ENCODE assay signal across 24 cellular contexts in genomic region chr5:10466446-10467073, GRCh38. TPM values are rescaled to one million over a fixed set of nuclear protein-coding genes. Genes with fewer than 3 reads are reported as not detected.
A peak's percentile ranks its signal among the peaks of the same experiment; 100 is the strongest.
DNase-seq lines count a peak whose midpoint lies in the region; ATAC-seq and TF ChIP-seq lines count a peak whose summit lies in the region.
"Had no signal": no experiment of that assay in that cellular context is flagged by ENCODE, and none has a peak within 500 bp of the region (broad histone marks: within the 10 kb centered on the region; RNA-seq: fewer than 3 reads in every experiment).

No MANE protein-coding gene starts in this region.

- no peak overlapping the region for H2BK12ac ChIP-seq in mesenchymal stem cell (ENCODE audit: low read length in 2 of 2)

- ATAC-seq in IMR-90 (ENCODE audit: low read depth) = no peak
- no peak for ATAC-seq in stimulated activated naive CD8-positive, alpha-beta T cell treated with anti-CD3 and anti-CD28 coated beads, Interleukin-15, amount 100 ng/mL, for 72 hours
- ATAC-seq: body of pancreas had no signal

- peaks cover 15% of the 10 kb centered on the region for H3K4me1 Mint-ChIP-seq in stimulated activated naive CD8-positive, alpha-beta T cell treated with anti-CD3 and anti-CD28 coated beads, Interleukin-15, amount 100 ng/mL, for 72 hours
- H3K4me1 Mint-ChIP-seq: activated B cell treated with CpG ODN at 0.5 μM for 24 hours, IgD-negative memory B cell had no signal

- intact Hi-C loops in IMR-90 (cut with micrococcal nuclease) (no loop called here), stomach (cut with DNase I; ENCODE audit: low total_unique reads) (no loop called here), transverse colon (cut with DNase I; ENCODE audit: low total_unique reads) (no loop called here)

- CTCF ChIA-PET in IMR-90 (lab: Yijun Ruan, JAX) = interaction anchor here (0.6 kb wide), 1 partner anchor 420 kb away, joined by 8 read pairs; no protein-coding TSS in a partner anchor

- H3K4me2 ChIP-seq in IMR-90 (ENCODE audit: low read depth, low read length) (no peak overlapping the region), mesenchymal stem cell (ENCODE audit: low read length, poor library complexity, severe bottlenecking) (no peak overlapping the region)

- TF ChIP-seq POLR2A in IMR-90 (IDR thresholded peaks at IDR 0.05; ENCODE audit: low read depth, low read length) (no peak), stomach (IDR thresholded peaks at IDR 0.05) (no peak), transverse colon (IDR thresholded peaks at IDR 0.05) (no peak)

- H4K91ac ChIP-seq in IMR-90 (ENCODE audit: insufficient read depth, low read depth, low read length) = peak overlapping the region; percentile 25; the same call in 1 of the 2 replicates
- no peak overlapping the region for H4K91ac ChIP-seq in mesenchymal stem cell (ENCODE audit: low read length)

- dilution Hi-C loops in IMR-90 (cut with HindIII; ENCODE audit: low sequenced_read_pairs, unreplicated experiment) = no loop called here

- H3K9ac ChIP-seq in IMR-90 (ENCODE audit: low read depth, low read length) (no peak overlapping the region), mesenchymal stem cell (ENCODE audit: low read length) (no peak overlapping the region)

- H2BK15ac ChIP-seq in IMR-90 (ENCODE audit: low read depth, low read length) = peak overlapping the region; percentile 13; the same call in 1 of the 3 replicates
- no peak overlapping the region for H2BK15ac ChIP-seq in mesenchymal stem cell (ENCODE audit: low read depth, poor library complexity, severe bottlenecking)

- peak overlapping the region; percentile 73 for H2AK5ac ChIP-seq in IMR-90 (ENCODE audit: low read depth, low read length)
- H2AK5ac ChIP-seq in mesenchymal stem cell (ENCODE audit: low read length, severe bottlenecking) = peak overlapping the region; percentile 62

- peak overlapping the region; percentile 6 for H2AK9ac ChIP-seq in IMR-90 (replicated peaks; ENCODE audit: low read depth, low read length, poor library complexity)

- no peak overlapping the region for H3K4me3 Mint-ChIP-seq in stimulated activated naive CD8-positive, alpha-beta T cell treated with anti-CD3 and anti-CD28 coated beads, Interleukin-15, amount 100 ng/mL, for 72 hours
- H3K4me3 Mint-ChIP-seq: activated B cell treated with CpG ODN at 0.5 μM for 24 hours, IgD-negative memory B cell, naive B cell had no signal

- H3K56ac ChIP-seq in IMR-90 (ENCODE audit: extremely low read depth, insufficient read depth, low read length) = no peak overlapping the region

- H2BK5ac ChIP-seq in IMR-90 (ENCODE audit: low read depth, low read length, poor library complexity, severe bottlenecking) (no peak overlapping the region), mesenchymal stem cell (ENCODE audit: low read depth, low read length, poor library complexity, severe bottlenecking) (no peak overlapping the region)

- BruUV-seq in IMR-90 (replicated peaks; lab: Mats Ljungman, UMichigan) = no TSS peak

- H3K18ac ChIP-seq in IMR-90 (ENCODE audit: low read depth, low read length) = peak overlapping the region; percentile 22; the same call in 1 of the 2 replicates
- H3K18ac ChIP-seq in mesenchymal stem cell (ENCODE audit: low read depth in 1 of 2, low read length in 2 of 2) = no peak overlapping the region

- peak overlapping the region; percentile 61 for H2BK20ac ChIP-seq in IMR-90 (ENCODE audit: low read depth, low read length)

- peaks cover 4% of the 10 kb centered on the region; the same call in 1 of the 2 replicates for H3K9me1 ChIP-seq in IMR-90 (ENCODE audit: insufficient read depth, low read length)

- peaks cover 4% of the 10 kb centered on the region; the same call in 1 of the 2 replicates for H3K27me3 ChIP-seq in IMR-90 (ENCODE audit: control insufficient read depth, insufficient read depth, low read length)
- H3K27me3 ChIP-seq in mesenchymal stem cell (ENCODE audit: control insufficient read depth in 1 of 2, insufficient read depth in 1 of 2, low read length in 2 of 2) = no peaks in the 10 kb centered on the region
- no peaks in the 10 kb centered on the region for H3K27me3 ChIP-seq in thymus (ENCODE audit: control insufficient read depth, insufficient read depth)
- peaks cover 0 to 5% (median 0%) of the 10 kb centered on the region in 3 donors for H3K27me3 ChIP-seq in stomach
- no peaks in the 10 kb centered on the region for H3K27me3 ChIP-seq in transverse colon
- H3K27me3 ChIP-seq: body of pancreas, upper lobe of right lung had no signal

- POLR2A ChIA-PET in IMR-90 (lab: Charles Lee; ENCODE audit: unreplicated experiment) = no interaction called here

- no peaks in the 10 kb centered on the region for H3K36me3 ChIP-seq in IMR-90 (ENCODE audit: control insufficient read depth, insufficient read depth, low read length)
- H3K36me3 ChIP-seq in mesenchymal stem cell (ENCODE audit: control insufficient read depth in 1 of 2, insufficient read depth in 2 of 2, low read depth in 1 of 2, low read length in 2 of 2) = no peaks in the 10 kb centered on the region
- no peaks in the 10 kb centered on the region for H3K36me3 ChIP-seq in thymus (ENCODE audit: control insufficient read depth, insufficient read depth)
- no peaks in the 10 kb centered on the region for H3K36me3 ChIP-seq in stomach
- no peaks in the 10 kb centered on the region for H3K36me3 ChIP-seq in transverse colon
- H3K36me3 ChIP-seq: left ventricle myocardium inferior, upper lobe of right lung had no signal

- TF ChIP-seq CTCF in IMR-90 (conservative IDR thresholded peaks at IDR 0.05; ENCODE audit: low read depth, low read length) (no peak), stomach (IDR thresholded peaks at IDR 0.05) (no peak), transverse colon (IDR thresholded peaks at IDR 0.05) (no peak)

- H3K9me3 ChIP-seq in IMR-90 (ENCODE audit: control insufficient read depth, insufficient read depth, low read length) (no peaks in the 10 kb centered on the region), mesenchymal stem cell (ENCODE audit: control insufficient read depth, low read length) (no peaks in the 10 kb centered on the region), thymus (ENCODE audit: control insufficient read depth) (no peaks in the 10 kb centered on the region), stomach (no peaks in the 10 kb centered on the region), transverse colon (no peaks in the 10 kb centered on the region)
- H3K9me3 ChIP-seq: body of pancreas, left ventricle myocardium inferior, upper lobe of right lung had no signal

- no peak overlapping the region for H3K27ac Mint-ChIP-seq in stimulated activated naive CD8-positive, alpha-beta T cell treated with anti-CD3 and anti-CD28 coated beads, Interleukin-15, amount 100 ng/mL, for 72 hours
- H3K27ac Mint-ChIP-seq: activated B cell treated with CpG ODN at 0.5 μM for 24 hours had no signal

- 93% methylated on average over 7 of the region's 17 CpGs; no CpG with 5 or more reads in 1 of the 2 experiments for WGBS in IMR-90 (ENCODE audit: extremely low coverage in 2 of 2, insufficient read length in 1 of 2), 2 experiments
- WGBS in mesenchymal stem cell = 95% methylated on average over 17 of the region's 17 CpGs
- 76% methylated on average over 17 of the region's 17 CpGs for WGBS in thymus
- WGBS in stomach, 5 donors = 89 to 95% (median 91%) methylated on average over 17 of the region's 17 CpGs
- 83 to 91% methylated on average over 9 to 17 of the region's 17 CpGs for WGBS in transverse colon (ENCODE audit: low coverage in 1 of 2), 2 donors

- no peaks in the 10 kb centered on the region for H3K9me3 Mint-ChIP-seq in stimulated activated naive CD8-positive, alpha-beta T cell treated with anti-CD3 and anti-CD28 coated beads, Interleukin-15, amount 100 ng/mL, for 72 hours
- H3K9me3 Mint-ChIP-seq: activated B cell treated with CpG ODN at 0.5 μM for 24 hours, IgD-negative memory B cell, naive B cell had no signal

- H3K4ac ChIP-seq in IMR-90 (ENCODE audit: low read depth, low read length) (peak overlapping the region; percentile 49), mesenchymal stem cell (ENCODE audit: low read depth in 1 of 2, low read length in 2 of 2) (no peak overlapping the region)

- H4K8ac ChIP-seq in IMR-90 (ENCODE audit: low read depth in 2 of 2, low read length in 2 of 2) = 0 out of 4 replicates have a peak overlapping the region, but pooled peaks of 1 of the 2 experiments have one; percentile 33
- no peak overlapping the region for H4K8ac ChIP-seq in mesenchymal stem cell (ENCODE audit: low read length)

- TF ChIP-seq EP300 in stomach (IDR thresholded peaks at IDR 0.05) (no peak), transverse colon (IDR thresholded peaks at IDR 0.05; ENCODE audit: low read depth) (no peak)

- H2AFZ ChIP-seq in IMR-90 (replicated peaks; ENCODE audit: low read length, poor library complexity) (peak overlapping the region; percentile 27), mesenchymal stem cell (ENCODE audit: low read depth, low read length) (no peak overlapping the region)

- H2BK120ac ChIP-seq in IMR-90 (ENCODE audit: low read depth, low read length) = peak overlapping the region; percentile 69
- no peak overlapping the region for H2BK120ac ChIP-seq in mesenchymal stem cell (ENCODE audit: low read depth, low read length)

- H3K23ac ChIP-seq in IMR-90 (ENCODE audit: low read depth, low read length) = no peak overlapping the region
- no peak overlapping the region for H3K23ac ChIP-seq in mesenchymal stem cell (ENCODE audit: low read length in 2 of 2)

- no peaks in the 10 kb centered on the region for H4K20me1 ChIP-seq in IMR-90 (ENCODE audit: insufficient read depth, low read length)

- in situ Hi-C loops in IMR-90 (cut with MboI; ENCODE audit: low sequenced_read_pairs) (loop anchor here (25.0 kb wide), 1 partner anchor 96 kb away; the partner anchor contains the start of gene ANKRD33B), transverse colon (cut with MboI; ENCODE audit: low pct_ligation_motif_present in 1 of 4, low pct_unique_long_range_greater_than_20kb in 1 of 4, low sequenced_read_pairs in 3 of 4) (no loop called here)

- peaks cover 21% of the 10 kb centered on the region for H3K27me3 Mint-ChIP-seq in stimulated activated naive CD8-positive, alpha-beta T cell treated with anti-CD3 and anti-CD28 coated beads, Interleukin-15, amount 100 ng/mL, for 72 hours

- no peak for TF ChIP-seq RAD21 in IMR-90 (IDR thresholded peaks at IDR 0.05; ENCODE audit: low read length)

- H3K14ac ChIP-seq in IMR-90 (replicated peaks; ENCODE audit: low read depth, low read length) (peak overlapping the region; percentile 40), mesenchymal stem cell (ENCODE audit: low read length in 2 of 2) (no peak overlapping the region)

- DNase-seq in IMR-90 (no peak), SKM-1 treated with dmso at 0.1 percent for 144 hours (lab: John Stamatoyannopoulos, UW; ENCODE audit: unreplicated experiment) (peak; percentile 68), mesenchymal stem cell (no peak), stomach (no peak), transverse colon (no peak)
- no peak for DNase-seq in stimulated activated naive CD8-positive, alpha-beta T cell treated with anti-CD3 and anti-CD28 coated beads, Interleukin-15, amount 100 ng/mL, for 72 hours
- DNase-seq: activated B cell treated with CpG ODN at 0.5 μM for 24 hours; activated CD4-positive, alpha-beta T cell treated with anti-CD3 and anti-CD28 coated beads, Interleukin-2, amount 50 U/mL, for 1 hour; activated naive CD4-positive, alpha-beta T cell treated with Interleukin-2 at 50 U/mL for 16 hours; body of pancreas; C1 segment of cervical spinal cord; Calu3; cerebellar nuclear complex; left ventricle myocardium inferior; naive B cell; NCI-H1105; NCI-H2029 treated with DMSO at 0.1 percent for 48 hours; NCI-H2227 treated with DMSO at 0.1 percent for 48 hours; NCI-H526 treated with DMSO at 0.1 percent for 48 hours; T1000; upper lobe of right lung had no signal

- H3K27ac ChIP-seq in IMR-90 (ENCODE audit: insufficient read depth, low read length) (no peak overlapping the region), mesenchymal stem cell (ENCODE audit: low read length, poor library complexity, severe bottlenecking) (peak overlapping the region; percentile 57), thymus (ENCODE audit: low read depth) (peak overlapping the region; percentile 31), stomach (no peak overlapping the region), transverse colon (no peak overlapping the region)
- H3K27ac ChIP-seq: body of pancreas, left ventricle myocardium inferior, upper lobe of right lung had no signal

- no peak overlapping the region for H4K5ac ChIP-seq in IMR-90 (ENCODE audit: low read depth, low read length)

- peaks cover 11% of the 10 kb centered on the region for H3K4me1 ChIP-seq in IMR-90 (ENCODE audit: control insufficient read depth, insufficient read depth, low read length)
- H3K4me1 ChIP-seq in mesenchymal stem cell (ENCODE audit: control insufficient read depth, insufficient read depth, low read depth, low read length) = peaks cover 21% of the 10 kb centered on the region
- H3K4me1 ChIP-seq in thymus (ENCODE audit: control insufficient read depth, insufficient read depth, low read length) = no peaks in the 10 kb centered on the region
- peaks cover 0 to 12% (median 5%) of the 10 kb centered on the region in 4 donors for H3K4me1 ChIP-seq in stomach
- no peaks in the 10 kb centered on the region for H3K4me1 ChIP-seq in transverse colon
- H3K4me1 ChIP-seq: body of pancreas had no signal

- H3K4me3 ChIP-seq in IMR-90 (ENCODE audit: insufficient read depth, low read depth, low read length) (no peak overlapping the region), mesenchymal stem cell (ENCODE audit: insufficient read depth in 1 of 2, low read depth in 1 of 2, low read length in 2 of 2) (no peak overlapping the region), thymus (ENCODE audit: low read length) (no peak overlapping the region), stomach (no peak overlapping the region), transverse colon (no peak overlapping the region)
- H3K4me3 ChIP-seq: body of pancreas, left ventricle myocardium inferior, upper lobe of right lung had no signal

- no peaks in the 10 kb centered on the region for H3K79me1 ChIP-seq in IMR-90 (ENCODE audit: low read depth in 1 of 2, low read length in 2 of 2)
- no peaks in the 10 kb centered on the region for H3K79me1 ChIP-seq in mesenchymal stem cell (replicated peaks; ENCODE audit: low read length, poor library complexity, severe bottlenecking)

RNA-seq across cellular contexts. Expression of gene ROPN1L, which starts 24.9 kb away (rescaled TPM):
- total RNA-seq in IMR-90 (2012; rRNA removed) = 0.28 and 0.36 TPM in 2 replicates
- 0.34 and 0.50 TPM in 2 replicates for polyA plus RNA-seq in IMR-90 (2012; rRNA removed)
- 0.60 and 0.67 TPM in 2 replicates for polyA plus RNA-seq in IMR-90 (2012; cell fraction: cytosol; rRNA removed)
- 0.73 and 1.1 TPM in 2 replicates for polyA plus RNA-seq in IMR-90 (2012; cell fraction: nucleus; rRNA removed; ENCODE audit: low replicate concordance)
- 0.43 TPM for polyA plus RNA-seq in mesenchymal stem cell (2013, experiment 1 of 2)
- polyA plus RNA-seq in mesenchymal stem cell (2013, experiment 2 of 2) = 0.29 TPM
- polyA plus RNA-seq in thymus = 0.68 TPM
- under 1 TPM in 1 of 5 donors, not detected in 4; 0.87 TPM for total RNA-seq in stomach
- polyA plus RNA-seq in stomach = under 1 TPM; 0.31 to 0.76 (median 0.70) TPM
- 1 to 10 TPM in 1 of 4 donors, under 1 TPM in 1, not detected in 2; 0.32 to 2.6 TPM for total RNA-seq in transverse colon
- total RNA-seq: skeletal muscle tissue had no signal

Comparison
In these comparisons a context has a peak if more than half of its experiments do, and no peak if none do; other contexts are left out.
1. H3K27ac ChIP-seq: peak in mesenchymal stem cell (single experiment) and thymus (single experiment); none in IMR-90 (single experiment), stomach (0 of 5) and transverse colon (0 of 4).